22 cellular contexts compared by ENCODE assay signal in genomic region chr5:138629383-138629782, GRCh38.
"Had no signal": no experiment of that assay in that cellular context is flagged by ENCODE, and none has a peak within 500 bp of the region (broad histone marks: within the 10 kb centered on the region; RNA-seq: fewer than 3 reads in every experiment).

No MANE protein-coding gene starts in this region.

- H3K4me3 ChIP-seq: esophagus muscularis mucosa, lung, psoas muscle, tibial artery, upper lobe of right lung had no signal

- H3K9me3 Mint-ChIP-seq: central memory CD8-positive, alpha-beta T cell; immature natural killer cell had no signal

- H3K36me3 Mint-ChIP-seq: immature natural killer cell had no signal

- H2AFZ ChIP-seq: parathyroid adenoma had no signal

- ATAC-seq: foreskin keratinocyte; left cardiac atrium; left ventricle myocardium superior; naive thymus-derived CD8-positive, alpha-beta T cell; psoas muscle; sciatic nerve; upper lobe of right lung had no signal

- H3K79me2 ChIP-seq: parathyroid adenoma had no signal

- H3K9me3 ChIP-seq: esophagus muscularis mucosa, psoas muscle, tibial artery, upper lobe of right lung had no signal

- H3K27ac ChIP-seq: epithelial cell of prostate, esophagus muscularis mucosa, foreskin keratinocyte, parathyroid adenoma, psoas muscle, tibial artery, upper lobe of right lung had no signal

- H3K4me1 Mint-ChIP-seq: immature natural killer cell had no signal

- H3K4me1 ChIP-seq: foreskin keratinocyte, parathyroid adenoma, psoas muscle, tibial artery, upper lobe of right lung had no signal

- H3K27ac Mint-ChIP-seq: immature natural killer cell; naive thymus-derived CD8-positive, alpha-beta T cell had no signal

- DNase-seq: cortex of kidney; effector memory CD4-positive, alpha-beta T cell; foreskin keratinocyte; immature natural killer cell; kidney; left cardiac atrium; left ventricle myocardium superior; mesendoderm; naive thymus-derived CD8-positive, alpha-beta T cell; psoas muscle; retina; small intestine; stimulated activated CD4-positive, alpha-beta T cell treated with anti-CD3 and anti-CD28 coated beads, Interleukin-2, amount 100 ng/mL, for 48 hours; stimulated activated naive CD4-positive, alpha-beta T cell treated with Interleukin-2 at 50 U/mL for 16 hours; tibial artery; upper lobe of right lung had no signal

- H3K9ac ChIP-seq: parathyroid adenoma had no signal

- H3K36me3 ChIP-seq: esophagus muscularis mucosa, tibial artery, upper lobe of right lung had no signal

- H3K27me3 ChIP-seq: esophagus muscularis mucosa, foreskin keratinocyte, tibial artery, upper lobe of right lung had no signal

- H3K4me3 Mint-ChIP-seq: central memory CD8-positive, alpha-beta T cell; immature natural killer cell; naive thymus-derived CD8-positive, alpha-beta T cell had no signal
